In genomic region chr1:69568435-69569280, GRCh38 we compare ENCODE assay signal across 8 cellular contexts. TPM values are rescaled to one million over a fixed set of nuclear protein-coding genes. Genes with fewer than 3 reads are reported as not detected.
DNase-seq lines count a peak whose midpoint lies in the region; FAIRE-seq and TF ChIP-seq lines count a peak whose summit lies in the region.

No MANE protein-coding gene starts in this region.

- no peaks in the 10 kb centered on the region for H3K36me3 Mint-ChIP-seq in progenitor cell of endocrine pancreas (ENCODE audit: insufficient read depth)

- no peaks in the 10 kb centered on the region for H3K9me3 Mint-ChIP-seq in progenitor cell of endocrine pancreas (ENCODE audit: low read depth)

- peaks cover 19% of the 10 kb centered on the region for H3K4me1 Mint-ChIP-seq in progenitor cell of endocrine pancreas (ENCODE audit: low read depth)

- peak overlapping the region; percentile 80 for H3K4me3 Mint-ChIP-seq in progenitor cell of endocrine pancreas (ENCODE audit: low read depth)

- DNase-seq in ELF-1 (ENCODE audit: low read depth, low spot score), result peak; percentile 1
- peak; percentile 64 for DNase-seq in OCI-M1 (lab: John Stamatoyannopoulos, UW)
- peak; percentile 9 to 26 for DNase-seq in frontal cortex (ENCODE audit: low spot score in 2 of 2)
- no peak for DNase-seq in progenitor cell of endocrine pancreas (ENCODE audit: low spot score, unreplicated experiment)
- no peak for DNase-seq in inferior parietal cortex (ENCODE audit: extremely low spot score)
- no peak for DNase-seq in GDM1 (lab: John Stamatoyannopoulos, UW)
- no peak for DNase-seq in SKM-1 treated with dmso at 0.1 percent for 144 hours (lab: John Stamatoyannopoulos, UW; ENCODE audit: unreplicated experiment)
- no peak for DNase-seq in NCI-H1694 treated with DMSO at 0.1 percent for 48 hours (lab: John Stamatoyannopoulos, UW)

- no peak for FAIRE-seq in frontal cortex (lab: Jason Lieb, UNC)

- peaks cover 69% of the 10 kb centered on the region for H3K27me3 Mint-ChIP-seq in progenitor cell of endocrine pancreas

- peak overlapping the region; percentile 73 for H3K27ac Mint-ChIP-seq in progenitor cell of endocrine pancreas

- TF ChIP-seq CTCF in progenitor cell of endocrine pancreas (IDR thresholded peaks at IDR 0.05; ENCODE audit: unreplicated experiment), result no peak

RNA-seq across cellular contexts. Expression of gene LRRC7, which starts 0.9 kb away (rescaled TPM):
- total RNA-seq in frontal cortex (159 TPM), progenitor cell of endocrine pancreas (7.8 and 11.1 TPM in 2 replicates)

Comparison
In these comparisons a context has a peak if more than half of its experiments do, and no peak if none do; other contexts are left out.
1. DNase-seq: peak in ELF-1 (single experiment), OCI-M1 (single experiment) and frontal cortex (2 of 2); none in progenitor cell of endocrine pancreas (single experiment), inferior parietal cortex (single experiment), GDM1 (single experiment), SKM-1 treated with dmso at 0.1 percent for 144 hours (single experiment) and NCI-H1694 treated with DMSO at 0.1 percent for 48 hours (single experiment).
2. RNA of gene LRRC7, which starts 0.9 kb away (total RNA-seq): 159 TPM in frontal cortex (single experiment); 7.8 to 11.1 TPM in progenitor cell of endocrine pancreas; every median in the first group is over 10 times any median in the second.